1 cellular context compared by ENCODE assay signal in genomic region chr17:67456889-67457288, GRCh38.
A peak's percentile ranks its signal among the peaks of the same experiment; 100 is the strongest.
TF ChIP-seq lines count a peak whose summit lies in the region.

No MANE protein-coding gene starts in this region.

TF ChIP-seq in K562, 482 proteins besides CTCF, POLR2A, EP300 and RAD21:
- TF ChIP-seq ZNF121 (CRISPR knock-in tag; conservative IDR thresholded peaks at IDR 0.05), result peak; percentile 86
- TF ChIP-seq MAZ (CRISPR knock-in tag; conservative IDR thresholded peaks at IDR 0.05 in 1 of 2, IDR thresholded peaks at IDR 0.05 in 1 of 2), result no peak
